In the genomic region with DNA sequence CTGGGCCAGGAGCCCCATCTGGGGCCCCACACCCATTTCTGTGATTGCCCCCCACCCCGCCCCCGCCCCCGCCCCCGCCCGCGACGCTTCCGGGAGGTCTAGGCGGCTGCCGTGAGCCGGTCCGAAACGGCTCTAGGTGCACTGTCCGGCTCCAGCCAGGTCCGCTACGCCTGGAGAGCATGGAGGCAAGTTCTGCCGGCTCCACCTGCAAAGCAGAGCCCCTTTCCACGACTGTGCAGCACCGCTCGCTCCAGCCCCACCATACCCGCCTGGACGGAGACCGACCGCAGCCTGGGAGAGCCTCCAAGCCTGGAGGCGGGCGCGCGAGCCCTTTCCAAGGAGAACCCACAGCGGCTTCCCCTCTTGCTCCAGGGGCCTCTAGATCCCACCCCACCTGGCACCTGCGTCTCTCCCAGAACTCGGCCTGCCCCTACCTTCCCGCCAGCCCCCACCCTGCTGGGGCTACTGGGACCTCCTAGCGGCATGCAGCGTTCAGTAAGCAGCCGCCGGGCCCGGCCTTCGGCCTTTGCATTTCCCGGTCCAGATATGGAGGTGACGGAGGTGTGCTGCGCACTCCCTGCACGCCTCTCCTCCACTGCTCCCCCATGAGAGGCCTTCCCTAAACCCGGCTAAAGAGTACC, we compare ENCODE assay signal across 8 cellular contexts.
DNase-seq lines count a peak whose midpoint lies in the region; ATAC-seq and TF ChIP-seq lines count a peak whose summit lies in the region.

No MANE protein-coding gene starts in this region.

- H3K27me3 ChIP-seq in right lobe of liver, result no peaks in the 10 kb centered on the region
- no peaks in the 10 kb centered on the region for H3K27me3 ChIP-seq in upper lobe of left lung

- TF ChIP-seq CTCF in astrocyte of the spinal cord (IDR thresholded peaks at IDR 0.05; ENCODE audit: low read depth, low read length) (no peak), right lobe of liver (IDR thresholded peaks at IDR 0.05) (no peak), upper lobe of left lung (IDR thresholded peaks at IDR 0.05) (peak in 1 of 6 experiments; percentile 8)

- peaks cover 7% of the 10 kb centered on the region for H3K9me3 Mint-ChIP-seq in activated naive CD4-positive, alpha-beta T cell treated with anti-CD3 and anti-CD28 coated beads, Interleukin-2, amount 10 ng/mL, durations not matched to agents 7 days and 5 days

- intact Hi-C loops in right lobe of liver (cut with DNase I), result no loop called here

- peaks cover 59% of the 10 kb centered on the region for H3K4me1 Mint-ChIP-seq in activated naive CD4-positive, alpha-beta T cell treated with anti-CD3 and anti-CD28 coated beads, Interleukin-2, amount 10 ng/mL, durations not matched to agents 7 days and 5 days

- WGBS in right lobe of liver (ENCODE audit: insufficient coverage, low coverage, low lambda C conversion rate, missing lambda C conversion rate), result 40% methylated on average over 1 of the region's 43 CpGs
- 6 to 30% methylated on average over 13 to 26 of the region's 43 CpGs for WGBS in upper lobe of left lung, 2 donors

- H3K4me3 Mint-ChIP-seq in activated naive CD4-positive, alpha-beta T cell treated with anti-CD3 and anti-CD28 coated beads, Interleukin-2, amount 10 ng/mL, durations not matched to agents 7 days and 5 days, result peak overlapping the region; percentile 87

- TF ChIP-seq EP300 in upper lobe of left lung (IDR thresholded peaks at IDR 0.05), result no peak

- H3K27ac ChIP-seq in right lobe of liver (peak overlapping the region in 1 of 3 donors; percentile 79), upper lobe of left lung (peak overlapping the region; percentile 95 to 99 (median 98))

- DNase-seq in activated naive CD4-positive, alpha-beta T cell treated with anti-CD3 and anti-CD28 coated beads, Interleukin-2, amount 10 ng/mL, durations not matched to agents 7 days and 5 days, result peak; percentile 47
- no peak for DNase-seq in activated naive CD4-positive, alpha-beta T cell treated with anti-CD3 and anti-CD28 coated beads, Interleukin-2, amount 50 U/mL, for 16 hours
- no peak for DNase-seq in astrocyte of the spinal cord (ENCODE audit: low read depth, low spot score)
- no peak for DNase-seq in right lobe of liver
- peak in 1 of 2 donors; percentile 88 for DNase-seq in upper lobe of left lung
- no peak for DNase-seq in RPMI8226
- no peak for DNase-seq in stimulated activated CD4-positive, alpha-beta T cell treated with anti-CD3 and anti-CD28 coated beads, Interleukin-15, amount 100 ng/mL, for 24 hours

- no peaks in the 10 kb centered on the region for H3K9me3 ChIP-seq in right lobe of liver
- no peaks in the 10 kb centered on the region for H3K9me3 ChIP-seq in upper lobe of left lung

- H3K36me3 Mint-ChIP-seq in activated naive CD4-positive, alpha-beta T cell treated with anti-CD3 and anti-CD28 coated beads, Interleukin-2, amount 10 ng/mL, durations not matched to agents 7 days and 5 days, result peaks cover 12% of the 10 kb centered on the region

- TF ChIP-seq POLR2A in right lobe of liver (IDR thresholded peaks at IDR 0.05), result no peak
- TF ChIP-seq POLR2A in upper lobe of left lung (IDR thresholded peaks at IDR 0.05), result no peak

- peak; percentile 43 for ATAC-seq in HG03175 (IDR thresholded peaks at IDR 0.05; ENCODE audit: unreplicated experiment)
- peak in 1 of 4 donors; percentile 22 for ATAC-seq in right lobe of liver
- peak; percentile 17 to 47 for ATAC-seq in upper lobe of left lung (ENCODE audit: low FRiP score in 2 of 2)

- CTCF ChIA-PET in activated naive CD4-positive, alpha-beta T cell treated with anti-CD3 and anti-CD28 coated beads, Interleukin-2, amount 10 ng/mL, durations not matched to agents 7 days and 5 days (lab: Charles Lee), result interaction anchor here (0.7 to 1.2 kb wide), 4 partner anchors 11 to 178 kb away, joined by 3 to 7 read pairs (median 4); no protein-coding TSS in a partner anchor

- H3K36me3 ChIP-seq in right lobe of liver, result no peaks in the 10 kb centered on the region
- no peaks in the 10 kb centered on the region for H3K36me3 ChIP-seq in upper lobe of left lung

- H3K27me3 Mint-ChIP-seq in activated naive CD4-positive, alpha-beta T cell treated with anti-CD3 and anti-CD28 coated beads, Interleukin-2, amount 10 ng/mL, durations not matched to agents 7 days and 5 days, result peaks cover 14% of the 10 kb centered on the region

- peak overlapping the region; percentile 67 for H3K27ac Mint-ChIP-seq in activated naive CD4-positive, alpha-beta T cell treated with anti-CD3 and anti-CD28 coated beads, Interleukin-2, amount 10 ng/mL, durations not matched to agents 7 days and 5 days

- H3K4me3 ChIP-seq in astrocyte of the spinal cord (ENCODE audit: low read depth, low read length), result peak overlapping the region; percentile 46
- H3K4me3 ChIP-seq in right lobe of liver, result peak overlapping the region; percentile 67 to 70 (median 69)
- H3K4me3 ChIP-seq in upper lobe of left lung, result peak overlapping the region; percentile 15 to 70 (median 67)

- H3K4me1 ChIP-seq in right lobe of liver (peaks cover 0 to 9% (median 3%) of the 10 kb centered on the region in 4 donors), upper lobe of left lung (peaks cover 28 to 43% (median 30%) of the 10 kb centered on the region in 4 donors)

- in situ Hi-C loops in astrocyte of the spinal cord (cut with HindIII; ENCODE audit: low sequenced_read_pairs), result no loop called here
